ENCODE assay signal across 22 cellular contexts in genomic region chr1:107293901-107294600, GRCh38.
A peak's percentile ranks its signal among the peaks of the same experiment; 100 is the strongest.
DNase-seq lines count a peak whose midpoint lies in the region; ATAC-seq and TF ChIP-seq lines count a peak whose summit lies in the region.
"Had no signal": no experiment of that assay in that cellular context is flagged by ENCODE, and none has a peak within 500 bp of the region (broad histone marks: within the 10 kb centered on the region; RNA-seq: fewer than 3 reads in every experiment).

No MANE protein-coding gene starts in this region.

- H3K36me3 Mint-ChIP-seq in type B pancreatic cell: no peaks in the 10 kb centered on the region
- H3K36me3 Mint-ChIP-seq in activated CD8-positive, alpha-beta T cell treated with anti-CD3 and anti-CD28 coated beads, Interleukin-2, amount 10 ng/mL, durations not matched to agents 7 days and 5 days (ENCODE audit: low read depth): no peaks in the 10 kb centered on the region

- H3K4me1 ChIP-seq in aorta (ENCODE audit: control insufficient read depth in 1 of 2, insufficient read depth in 2 of 2, low read length in 2 of 2): no peaks in the 10 kb centered on the region
- H3K4me1 ChIP-seq: Peyer's patch, SJSA1 had no signal

- intact Hi-C loops in aorta (cut with DNase I): no loop called here

- TF ChIP-seq CTCF in type B pancreatic cell (conservative IDR thresholded peaks at IDR 0.05): no peak

- CTCF ChIA-PET in activated CD8-positive, alpha-beta T cell treated with anti-CD3 and anti-CD28 coated beads, Interleukin-2, amount 10 ng/mL, durations not matched to agents 7 days and 5 days (lab: Charles Lee): no interaction called here

- no peaks in the 10 kb centered on the region for H3K27me3 Mint-ChIP-seq in type B pancreatic cell
- H3K27me3 Mint-ChIP-seq in activated CD8-positive, alpha-beta T cell treated with anti-CD3 and anti-CD28 coated beads, Interleukin-2, amount 10 ng/mL, durations not matched to agents 7 days and 5 days (ENCODE audit: low read depth): peaks cover 2% of the 10 kb centered on the region

- DNase-seq in G401 (ENCODE audit: low spot score) (peak; percentile 96), NCI-H69 (lab: John Stamatoyannopoulos, UW) (peak; percentile 90), cerebellar nuclear complex (lab: John Stamatoyannopoulos, UW) (peak; percentile 92 to 93), type B pancreatic cell (ENCODE audit: extremely low spot score, unreplicated experiment) (no peak), aorta (no peak)
- no peak for DNase-seq in activated CD8-positive, alpha-beta T cell treated with anti-CD3 and anti-CD28 coated beads, Interleukin-2, amount 10 ng/mL, durations not matched to agents 7 days and 5 days
- DNase-seq: CD4-positive, alpha-beta T cell; COR-L47; DMS153; GDM1; GOT3; NCI-H1105; NCI-H146; NCI-H510A treated with DMSO at 0.1 percent for 48 hours; NCI-H774; Peyer's patch; SW 1271 had no signal

- H3K27ac Mint-ChIP-seq in type B pancreatic cell: peak overlapping the region; percentile 29
- no peak overlapping the region for H3K27ac Mint-ChIP-seq in activated CD8-positive, alpha-beta T cell treated with anti-CD3 and anti-CD28 coated beads, Interleukin-2, amount 10 ng/mL, durations not matched to agents 7 days and 5 days
- H3K27ac Mint-ChIP-seq: CD4-positive, alpha-beta T cell had no signal

- no peak overlapping the region for H3K4me3 ChIP-seq in aorta (ENCODE audit: low read length in 2 of 2)
- H3K4me3 ChIP-seq: BLaER1, Peyer's patch, SJSA1 had no signal

- peaks cover 17% of the 10 kb centered on the region for H3K4me1 Mint-ChIP-seq in type B pancreatic cell (ENCODE audit: unreplicated experiment)
- no peaks in the 10 kb centered on the region for H3K4me1 Mint-ChIP-seq in activated CD8-positive, alpha-beta T cell treated with anti-CD3 and anti-CD28 coated beads, Interleukin-2, amount 10 ng/mL, durations not matched to agents 7 days and 5 days (ENCODE audit: low read depth)

- no peaks in the 10 kb centered on the region for H3K36me3 ChIP-seq in aorta (ENCODE audit: control insufficient read depth in 1 of 2, insufficient read depth in 2 of 2, low read length in 1 of 2)
- H3K36me3 ChIP-seq: BLaER1, Peyer's patch, SJSA1 had no signal

- WGBS in aorta, 2 donors: 66 to 71% methylated on average over 6 of the region's 6 CpGs

- no peaks in the 10 kb centered on the region for H3K9me3 ChIP-seq in aorta (ENCODE audit: control insufficient read depth, low read length)
- H3K9me3 ChIP-seq: BLaER1, Peyer's patch, SJSA1 had no signal

- ATAC-seq in activated CD8-positive, alpha-beta T cell treated with anti-CD3 and anti-CD28 coated beads, Interleukin-2, amount 10 ng/mL, durations not matched to agents 7 days and 5 days: no peak
- ATAC-seq in GM18520 (IDR thresholded peaks at IDR 0.05; ENCODE audit: unreplicated experiment) (no peak), aorta (ENCODE audit: low FRiP score) (no peak)
- ATAC-seq: HCT116 had no signal

- no peak overlapping the region for H3K27ac ChIP-seq in aorta (ENCODE audit: low read depth in 1 of 2, low read length in 2 of 2)
- H3K27ac ChIP-seq: BLaER1, KMS-11, Peyer's patch, SJSA1 had no signal

- H3K27me3 ChIP-seq in aorta (ENCODE audit: control insufficient read depth in 1 of 2, insufficient read depth in 2 of 2, low read length in 1 of 2): no peaks in the 10 kb centered on the region
- H3K27me3 ChIP-seq: BLaER1, Peyer's patch, SJSA1 had no signal

- POLR2A ChIA-PET in activated CD8-positive, alpha-beta T cell treated with anti-CD3 and anti-CD28 coated beads, Interleukin-2, amount 10 ng/mL, durations not matched to agents 7 days and 5 days (lab: Charles Lee): no interaction called here

- no peaks in the 10 kb centered on the region for H3K9me3 Mint-ChIP-seq in type B pancreatic cell
- no peaks in the 10 kb centered on the region for H3K9me3 Mint-ChIP-seq in activated CD8-positive, alpha-beta T cell treated with anti-CD3 and anti-CD28 coated beads, Interleukin-2, amount 10 ng/mL, durations not matched to agents 7 days and 5 days (ENCODE audit: insufficient read depth)
- H3K9me3 Mint-ChIP-seq: CD4-positive, alpha-beta T cell had no signal

- in situ Hi-C loops in G401 (cut with HindIII; ENCODE audit: low sequenced_read_pairs): no loop called here

- H3K4me3 Mint-ChIP-seq in type B pancreatic cell: no peak overlapping the region
- H3K4me3 Mint-ChIP-seq in activated CD8-positive, alpha-beta T cell treated with anti-CD3 and anti-CD28 coated beads, Interleukin-2, amount 10 ng/mL, durations not matched to agents 7 days and 5 days: no peak overlapping the region
- H3K4me3 Mint-ChIP-seq: CD4-positive, alpha-beta T cell had no signal

Comparison
In these comparisons a context has a peak if more than half of its experiments do, and no peak if none do; other contexts are left out.
1. DNase-seq: peak in G401 (single experiment), NCI-H69 (single experiment) and cerebellar nuclear complex (2 of 2); none in type B pancreatic cell (single experiment), activated CD8-positive, alpha-beta T cell treated with anti-CD3 and anti-CD28 coated beads, Interleukin-2, amount 10 ng/mL, durations not matched to agents 7 days and 5 days (single experiment) and aorta (0 of 2).